In the genomic region with DNA sequence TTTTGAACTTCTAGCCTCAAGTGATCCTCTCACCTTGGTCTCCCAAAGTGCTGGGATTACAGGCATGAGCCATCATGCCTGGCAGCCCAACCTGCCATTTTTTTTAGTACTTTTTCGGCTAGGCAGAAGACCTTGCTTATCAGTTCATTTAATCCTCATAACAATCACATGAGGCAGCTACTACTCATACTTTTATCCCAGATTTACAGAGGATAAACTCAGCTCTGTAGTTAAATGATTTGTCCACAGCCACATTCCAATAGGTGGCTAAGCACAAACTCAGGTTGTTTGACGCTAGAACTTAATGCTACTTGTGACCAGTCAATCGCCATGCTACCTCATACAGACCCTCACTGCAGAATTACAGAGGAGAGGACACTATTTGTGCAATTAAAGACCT, we compare ENCODE assay signal across 27 cellular contexts.
"Had no signal": no experiment of that assay in that cellular context is flagged by ENCODE, and none has a peak within 500 bp of the region (broad histone marks: within the 10 kb centered on the region; RNA-seq: fewer than 3 reads in every experiment).

No MANE protein-coding gene starts in this region.

- H3K4me1 Mint-ChIP-seq: activated CD8-positive, alpha-beta memory T cell treated with anti-CD3 and anti-CD28 coated beads, Interleukin-2, amount 10 ng/mL, durations not matched to agents 7 days and 5 days; nephron progenitor cell had no signal

- H3K4me3 Mint-ChIP-seq: activated CD8-positive, alpha-beta memory T cell treated with anti-CD3 and anti-CD28 coated beads, Interleukin-2, amount 10 ng/mL, durations not matched to agents 7 days and 5 days; activated CD8-positive, alpha-beta T cell treated with anti-CD3 and anti-CD28 coated beads, Interleukin-2, amount 10 ng/mL, durations not matched to agents 7 days and 5 days; activated naive CD8-positive, alpha-beta T cell; brain; naive B cell; nephron progenitor cell; stimulated activated naive CD8-positive, alpha-beta T cell treated with anti-CD3 and anti-CD28 coated beads, Interleukin-15, Interleukin-2, amounts not matched to agents 100 ng/mL and 50 ng/mL, for 24 hours; type B pancreatic cell had no signal

- H3K27ac Mint-ChIP-seq: activated CD8-positive, alpha-beta memory T cell treated with anti-CD3 and anti-CD28 coated beads, Interleukin-2, amount 10 ng/mL, durations not matched to agents 7 days and 5 days; activated CD8-positive, alpha-beta T cell treated with anti-CD3 and anti-CD28 coated beads, Interleukin-2, amount 10 ng/mL, durations not matched to agents 7 days and 5 days; activated naive CD8-positive, alpha-beta T cell; brain; nephron progenitor cell; progenitor cell of endocrine pancreas; stimulated activated naive CD8-positive, alpha-beta T cell treated with anti-CD3 and anti-CD28 coated beads, Interleukin-15, Interleukin-2, amounts not matched to agents 100 ng/mL and 50 ng/mL, for 24 hours; type B pancreatic cell had no signal

- DNase-seq: activated CD4-positive, alpha-beta T cell treated with anti-CD3 and anti-CD28 coated beads, Interleukin-2, amount 50 U/mL, for 1 hour; activated CD4-positive, CD25-positive, alpha-beta regulatory T cell treated with anti-CD3 and anti-CD28 coated beads, Interleukin-2, amount 50 U/mL, for 72 hours; activated CD8-positive, alpha-beta memory T cell treated with anti-CD3 and anti-CD28 coated beads, Interleukin-2, amount 10 ng/mL, durations not matched to agents 7 days and 5 days; activated CD8-positive, alpha-beta T cell treated with anti-CD3 and anti-CD28 coated beads, Interleukin-2, amount 10 ng/mL, durations not matched to agents 7 days and 5 days; activated effector memory CD4-positive, alpha-beta T cell treated with Interleukin-2 at 50 U/mL for 16 hours; activated naive CD4-positive, alpha-beta T cell treated with Interleukin-2 at 50 U/mL for 16 hours; aorta; cerebellar nuclear complex; colonic mucosa; effector CD8-positive, alpha-beta T cell; esophagus squamous epithelium; kidney; left colon; mammary epithelial cell; naive B cell; nephron progenitor cell; ovary; stimulated activated CD4-positive, alpha-beta T cell treated with anti-CD3 and anti-CD28 coated beads, Interleukin-12 subunit alpha, Interleukin-12 subunit beta, amount 100 ng/mL, for 4 hours; stimulated activated CD4-positive, alpha-beta T cell treated with anti-CD3 and anti-CD28 coated beads, Interleukin-4, amount 100 ng/mL, for 1 hour; uterus; WERI-Rb-1 had no signal

- H3K36me3 Mint-ChIP-seq: type B pancreatic cell had no signal

- H3K27me3 Mint-ChIP-seq: activated naive CD8-positive, alpha-beta T cell; brain; naive B cell; progenitor cell of endocrine pancreas; stimulated activated naive CD8-positive, alpha-beta T cell treated with anti-CD3 and anti-CD28 coated beads, Interleukin-15, Interleukin-2, amounts not matched to agents 100 ng/mL and 50 ng/mL, for 24 hours; type B pancreatic cell had no signal

- H3K9me3 Mint-ChIP-seq: naive B cell; stimulated activated naive CD8-positive, alpha-beta T cell treated with anti-CD3 and anti-CD28 coated beads, Interleukin-15, Interleukin-2, amounts not matched to agents 100 ng/mL and 50 ng/mL, for 24 hours; type B pancreatic cell had no signal

- ATAC-seq: activated CD8-positive, alpha-beta memory T cell treated with anti-CD3 and anti-CD28 coated beads, Interleukin-2, amount 10 ng/mL, durations not matched to agents 7 days and 5 days; activated CD8-positive, alpha-beta T cell treated with anti-CD3 and anti-CD28 coated beads, Interleukin-2, amount 10 ng/mL, durations not matched to agents 7 days and 5 days; left colon; sciatic nerve had no signal
